8 cellular contexts compared by ENCODE assay signal in the genomic region with DNA sequence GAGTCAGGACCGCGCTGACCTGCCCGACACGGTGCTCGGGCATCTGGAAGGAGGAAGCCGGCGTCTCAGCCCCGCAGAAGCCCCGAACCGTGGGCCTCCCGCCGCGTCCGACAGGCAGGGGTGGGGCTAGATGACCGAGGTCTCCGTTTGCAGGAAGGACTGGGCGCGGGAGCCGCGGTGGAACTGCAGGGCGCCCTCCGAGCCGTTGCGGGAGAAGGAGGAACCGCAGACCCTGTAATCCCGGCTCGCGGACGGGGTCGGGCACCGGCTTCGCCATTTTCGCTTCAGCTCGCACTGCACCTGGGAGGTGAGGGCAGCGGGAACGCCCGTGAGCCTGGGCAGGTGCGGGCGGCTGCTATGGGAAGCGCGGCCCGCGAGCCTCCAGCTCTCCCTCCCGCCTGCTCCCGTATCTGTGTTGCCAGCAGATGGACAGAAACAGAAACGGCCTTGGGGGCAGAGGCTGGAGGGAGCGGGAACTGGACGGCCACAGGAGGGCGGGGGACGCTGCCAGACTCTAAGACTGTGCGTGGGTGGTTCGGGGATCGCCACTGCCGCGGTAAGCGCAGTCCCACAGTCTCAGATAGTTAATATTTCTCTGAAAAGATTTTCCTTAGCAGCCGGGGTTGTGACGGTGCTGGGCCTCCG.
A peak's percentile ranks its signal among the peaks of the same experiment; 100 is the strongest.
DNase-seq lines count a peak whose midpoint lies in the region; ATAC-seq and TF ChIP-seq lines count a peak whose summit lies in the region.

No MANE protein-coding gene starts in this region.

- peak; percentile 41 for DNase-seq in CD14-positive monocyte (ENCODE audit: low spot score)
- peak; percentile 85 for DNase-seq in WERI-Rb-1
- DNase-seq in aorta = peak; percentile 75 to 89
- DNase-seq in effector CD4-positive, alpha-beta T cell = no peak

- peak overlapping the region; percentile 54 for H3K4me3 ChIP-seq in HUES64 (ENCODE audit: low read length)
- peak overlapping the region; percentile 59 for H3K4me3 ChIP-seq in WERI-Rb-1 (ENCODE audit: low read depth, low read length)
- H3K4me3 ChIP-seq in esophagus (ENCODE audit: low read depth in 1 of 2, low read length in 2 of 2) = peak overlapping the region; percentile 41 to 45
- peak overlapping the region; percentile 3 to 56 for H3K4me3 ChIP-seq in muscle layer of colon (ENCODE audit: low read depth in 1 of 2, low read length in 2 of 2)
- H3K4me3 ChIP-seq in aorta (ENCODE audit: low read length in 2 of 2) = peak overlapping the region; percentile 1 to 28

- H3K4me1 ChIP-seq in HUES64 (ENCODE audit: insufficient read depth, low read length) (0 out of 2 replicates have a peak, but pooled peaks cover 3% of the 10 kb centered on the region), esophagus (ENCODE audit: control insufficient read depth in 2 of 2, insufficient read depth in 2 of 2, low read length in 1 of 2) (peaks cover 0 to 2% of the 10 kb centered on the region in 2 donors), muscle layer of colon (ENCODE audit: insufficient read depth, low read length) (no peaks in the 10 kb centered on the region), aorta (ENCODE audit: control insufficient read depth in 1 of 2, insufficient read depth in 2 of 2, low read length in 2 of 2) (no peaks in the 10 kb centered on the region)

- peak; percentile 76 for ATAC-seq in aorta (ENCODE audit: low FRiP score)
- ATAC-seq in HG03039 (IDR thresholded peaks at IDR 0.05; ENCODE audit: unreplicated experiment) = no peak

- H3K9me3 ChIP-seq in HUES64 (ENCODE audit: insufficient read depth, low read depth, low read length) (peaks cover 21% of the 10 kb centered on the region; the same call in 1 of the 2 replicates), WERI-Rb-1 (ENCODE audit: severe bottlenecking) (no peaks in the 10 kb centered on the region), esophagus (ENCODE audit: control insufficient read depth in 2 of 2, insufficient read depth in 1 of 2, low read depth in 1 of 2, low read length in 1 of 2) (no peaks in the 10 kb centered on the region), muscle layer of colon (ENCODE audit: low read length) (no peaks in the 10 kb centered on the region), aorta (ENCODE audit: control insufficient read depth, low read length) (no peaks in the 10 kb centered on the region)

- peak overlapping the region; percentile 47 for H3K9ac ChIP-seq in HUES64 (ENCODE audit: low read depth, low read length)
- peak overlapping the region; percentile 27 for H3K9ac ChIP-seq in muscle layer of colon (ENCODE audit: low read length)

- H3K27ac Mint-ChIP-seq in CD14-positive monocyte = peak overlapping the region in 1 of 7 donors; percentile 6

- peak overlapping the region; percentile 41; the same call in 1 of the 2 replicates for H3K27ac ChIP-seq in HUES64 (ENCODE audit: low read depth, low read length)
- H3K27ac ChIP-seq in WERI-Rb-1 = peak overlapping the region; percentile 74
- H3K27ac ChIP-seq in esophagus (ENCODE audit: low read depth in 2 of 2, low read length in 1 of 2) = peak overlapping the region; percentile 14 to 36
- H3K27ac ChIP-seq in muscle layer of colon (ENCODE audit: low read depth, low read length) = no peak overlapping the region
- H3K27ac ChIP-seq in aorta (ENCODE audit: low read depth in 1 of 2, low read length in 2 of 2) = peak overlapping the region; percentile 18 to 79

- H3K27me3 ChIP-seq in HUES64 (ENCODE audit: insufficient read depth, low read length) (no peaks in the 10 kb centered on the region), WERI-Rb-1 (ENCODE audit: insufficient read depth, low read depth, severe bottlenecking) (no peaks in the 10 kb centered on the region), esophagus (ENCODE audit: control insufficient read depth in 1 of 2, insufficient read depth in 2 of 2, low read length in 2 of 2) (no peaks in the 10 kb centered on the region), muscle layer of colon (ENCODE audit: control insufficient read depth in 1 of 2, insufficient read depth in 2 of 2, low read length in 2 of 2) (no peaks in the 10 kb centered on the region), aorta (ENCODE audit: control insufficient read depth in 1 of 2, insufficient read depth in 2 of 2, low read length in 1 of 2) (no peaks in the 10 kb centered on the region)

- WGBS in HUES64 = 51% methylated on average over 59 of the region's 59 CpGs
- WGBS in esophagus, 2 donors = 2 to 5% methylated on average over 59 of the region's 59 CpGs
- 2% methylated on average over 59 of the region's 59 CpGs for WGBS in aorta, 2 donors

- peaks cover 8% of the 10 kb centered on the region for H3K4me1 Mint-ChIP-seq in CD14-positive monocyte

- no peaks in the 10 kb centered on the region for H3K36me3 Mint-ChIP-seq in CD14-positive monocyte

- H3K36me3 ChIP-seq in HUES64 (ENCODE audit: insufficient read depth, low read length) = no peaks in the 10 kb centered on the region
- H3K36me3 ChIP-seq in WERI-Rb-1 = no peaks in the 10 kb centered on the region
- no peaks in the 10 kb centered on the region for H3K36me3 ChIP-seq in esophagus (ENCODE audit: control insufficient read depth in 2 of 2, insufficient read depth in 2 of 2, low read length in 1 of 2)
- H3K36me3 ChIP-seq in muscle layer of colon (ENCODE audit: insufficient read depth, low read length) = no peaks in the 10 kb centered on the region
- H3K36me3 ChIP-seq in aorta (ENCODE audit: control insufficient read depth in 1 of 2, insufficient read depth in 2 of 2, low read length in 1 of 2) = no peaks in the 10 kb centered on the region

- peaks cover 19 to 44% (median 41%) of the 10 kb centered on the region in 3 donors for H3K27me3 Mint-ChIP-seq in CD14-positive monocyte (ENCODE audit: low read depth in 3 of 3)

- intact Hi-C loops in CD14-positive monocyte (cut with micrococcal nuclease) = no loop called here
- intact Hi-C loops in aorta (cut with DNase I) = loop anchor here in 1 of 2 donors (5.0 kb wide), 1 partner anchor 62 kb away; no protein-coding TSS in a partner anchor

- TF ChIP-seq CTCF in CD14-positive monocyte (IDR thresholded peaks at IDR 0.05) (peak; percentile 10), WERI-Rb-1 (IDR thresholded peaks at IDR 0.05; ENCODE audit: low read depth, low read length) (peak; percentile 65)

- H3K4me3 Mint-ChIP-seq in CD14-positive monocyte = peak overlapping the region; percentile 50 to 80

- H3K9me3 Mint-ChIP-seq in CD14-positive monocyte = peaks cover 0 to 5% (median 0%) of the 10 kb centered on the region in 7 donors
